ENCODE assay signal across 12 cellular contexts in the genomic region with DNA sequence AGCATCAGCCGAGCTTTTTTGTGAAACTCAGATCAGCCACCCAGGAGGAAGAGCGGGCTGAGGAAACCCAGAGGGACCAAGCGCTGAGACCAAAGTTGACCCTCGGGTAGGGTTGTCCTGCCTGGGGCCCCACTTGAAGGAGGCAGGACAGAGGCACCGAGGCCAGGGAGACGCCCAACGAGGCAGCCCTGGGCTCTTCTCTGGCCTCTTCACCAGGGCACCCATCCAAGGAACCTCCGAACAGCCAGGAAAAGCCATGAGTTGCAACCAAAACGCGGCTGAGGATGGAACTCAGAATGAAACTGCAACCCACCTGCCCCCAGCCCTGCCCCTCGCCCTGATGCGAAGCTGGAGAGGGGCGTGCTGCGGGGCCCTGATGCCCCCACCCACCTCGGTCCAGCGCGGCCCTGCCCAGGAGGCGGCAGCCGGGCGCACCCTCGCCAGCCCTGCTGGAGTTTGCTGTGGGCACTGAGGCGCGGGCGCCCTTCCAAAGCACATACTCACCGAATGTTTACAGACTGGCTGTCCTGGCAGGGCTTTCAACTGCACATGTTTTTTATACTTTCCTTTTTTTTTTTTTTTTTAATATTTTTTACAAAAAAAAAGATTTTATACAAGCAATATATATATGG. TPM values are rescaled to one million over a fixed set of nuclear protein-coding genes. Genes with fewer than 3 reads are reported as not detected.
DNase-seq lines count a peak whose midpoint lies in the region; ATAC-seq, FAIRE-seq and TF ChIP-seq lines count a peak whose summit lies in the region.
"Had no signal": no experiment of that assay in that cellular context is flagged by ENCODE, and none has a peak within 500 bp of the region (broad histone marks: within the 10 kb centered on the region; RNA-seq: fewer than 3 reads in every experiment).

No MANE protein-coding gene starts in this region.

- H2AK5ac ChIP-seq in trophoblast cell (ENCODE audit: low read length): no peak overlapping the region

- no peak overlapping the region for H3K23ac ChIP-seq in trophoblast cell (ENCODE audit: low read length)

- H3K79me2 ChIP-seq in trophoblast cell (ENCODE audit: control insufficient read depth, insufficient read depth, low read length, poor library complexity): no peaks in the 10 kb centered on the region

- peak overlapping the region; percentile 12 for H3K18ac ChIP-seq in trophoblast cell (ENCODE audit: low read length)

- H3K79me1 ChIP-seq in trophoblast cell (ENCODE audit: low read length): no peaks in the 10 kb centered on the region

- H2BK12ac ChIP-seq in trophoblast cell (ENCODE audit: low read length): no peak overlapping the region

- H3K4ac ChIP-seq in trophoblast cell (ENCODE audit: low read depth, low read length): no peak overlapping the region

- no peak overlapping the region for H3K4me2 ChIP-seq in trophoblast cell (ENCODE audit: low read length)

- H2BK120ac ChIP-seq in trophoblast cell (ENCODE audit: insufficient read depth, low read length, poor library complexity): no peak overlapping the region

- H3K36me3 ChIP-seq in colonic mucosa (peaks cover 6% of the 10 kb centered on the region), trophoblast cell (ENCODE audit: control insufficient read depth in 1 of 2, insufficient read depth in 2 of 2, low read length in 2 of 2) (peaks cover 49 to 54% of the 10 kb centered on the region in 2 experiments)

- WGBS in trophoblast cell (ENCODE audit: extremely low coverage, insufficient coverage, insufficient read length): no CpG with 5 or more reads among the region's 25 CpGs

- no peak overlapping the region for H4K12ac ChIP-seq in trophoblast cell (ENCODE audit: low read depth, low read length)

- H3K9me3 ChIP-seq in colonic mucosa (no peaks in the 10 kb centered on the region), trophoblast cell (ENCODE audit: insufficient read depth, low read depth, low read length) (peaks cover 3% of the 10 kb centered on the region)
- H3K9me3 ChIP-seq: heart left ventricle had no signal

- H3K9ac ChIP-seq in colonic mucosa (ENCODE audit: low read depth in 2 of 2, low read length in 2 of 2) (peak overlapping the region in 1 of 2 donors; percentile 21), trophoblast cell (ENCODE audit: low read length) (no peak overlapping the region)

- H4K8ac ChIP-seq in trophoblast cell (ENCODE audit: low read depth, low read length): no peak overlapping the region

- H3K4me1 ChIP-seq in colonic mucosa: peaks cover 19% of the 10 kb centered on the region
- no peaks in the 10 kb centered on the region for H3K4me1 ChIP-seq in trophoblast cell (ENCODE audit: control insufficient read depth in 1 of 2, insufficient read depth in 2 of 2, low read length in 2 of 2)

- no peak for ATAC-seq in HG03469 (IDR thresholded peaks at IDR 0.05; ENCODE audit: unreplicated experiment)

- H3K27ac ChIP-seq in colonic mucosa: peak overlapping the region; percentile 63
- no peak overlapping the region for H3K27ac ChIP-seq in trophoblast cell (ENCODE audit: low read depth, low read length)

- DNase-seq in COR-L47 (lab: John Stamatoyannopoulos, UW) (peak; percentile 28), NCI-H2029 treated with DMSO at 0.1 percent for 48 hours (lab: John Stamatoyannopoulos, UW) (peak; percentile 80), colonic mucosa (peak; percentile 84), trophoblast cell (no peak), HK-2 (ENCODE audit: unreplicated experiment) (no peak), GM12892 (ENCODE audit: insufficient read length) (no peak)
- no peak for DNase-seq in stimulated activated naive CD4-positive, alpha-beta T cell (lab: John Stamatoyannopoulos, UW)
- DNase-seq: AML-193; effector memory CD4-positive, alpha-beta T cell; heart left ventricle had no signal

- H3K4me3 ChIP-seq in colonic mucosa: no peak overlapping the region
- no peak overlapping the region for H3K4me3 ChIP-seq in trophoblast cell (ENCODE audit: low read depth, low read length)
- H3K4me3 ChIP-seq: heart left ventricle had no signal

- H3K14ac ChIP-seq in trophoblast cell (ENCODE audit: low read length): no peak overlapping the region

- H3K27me3 ChIP-seq in colonic mucosa: no peaks in the 10 kb centered on the region
- H3K27me3 ChIP-seq in trophoblast cell (ENCODE audit: insufficient read depth, low read length): no peaks in the 10 kb centered on the region
- H3K27me3 ChIP-seq: heart left ventricle had no signal

- H2AFZ ChIP-seq in trophoblast cell (ENCODE audit: insufficient read depth, low read length, poor library complexity): no peak overlapping the region

- no peak for TF ChIP-seq CTCF in colonic mucosa (IDR thresholded peaks at IDR 0.05)

- H2BK5ac ChIP-seq in trophoblast cell (ENCODE audit: low read depth, low read length, poor library complexity): no peak overlapping the region

- no peak for TF ChIP-seq POLR2A in GM12892 (IDR thresholded peaks at IDR 0.05; ENCODE audit: low read depth, low read length)

- no peak for FAIRE-seq in GM12892 (lab: Jason Lieb, UNC)

- intact Hi-C loops in colonic mucosa (cut with DNase I): loop anchor here (10.0 kb wide), 1 partner anchor 45 kb away; a partner anchor contains a TSS

- no peak overlapping the region for H4K91ac ChIP-seq in trophoblast cell (ENCODE audit: low read depth, low read length)

RNA-seq across cellular contexts. Expression of a gene that starts 41.9 kb away (rescaled TPM):
- 10 to 100 TPM; 19.4 to 37.1 TPM for total RNA-seq in colonic mucosa
- polyA plus RNA-seq in trophoblast cell (2013): 39.5 and 42.3 TPM in 2 replicates
- polyA plus RNA-seq in GM12892 (2012; ENCODE audit: missing spikeins): 14.7 TPM

RNA-seq across cellular contexts. Expression of a gene that starts 52.5 kb away (rescaled TPM):
- total RNA-seq in colonic mucosa: 1 to 10 TPM in 1 of 2 donors, under 1 TPM in 1; 0.77 to 1.3 TPM
- 1.9 and 2.2 TPM in 2 replicates for polyA plus RNA-seq in trophoblast cell (2013)
- 72.4 TPM for polyA plus RNA-seq in GM12892 (2012; ENCODE audit: missing spikeins)
- total RNA-seq: HT1080 had no signal

Comparison
In these comparisons a context has a peak if more than half of its experiments do, and no peak if none do; other contexts are left out.
1. DNase-seq: peak in COR-L47 (single experiment), NCI-H2029 treated with DMSO at 0.1 percent for 48 hours (single experiment) and colonic mucosa (single experiment); none in trophoblast cell (0 of 2), HK-2 (single experiment), stimulated activated naive CD4-positive, alpha-beta T cell (0 of 6) and GM12892 (single experiment).